12 cellular contexts compared by ENCODE assay signal in the genomic region with DNA sequence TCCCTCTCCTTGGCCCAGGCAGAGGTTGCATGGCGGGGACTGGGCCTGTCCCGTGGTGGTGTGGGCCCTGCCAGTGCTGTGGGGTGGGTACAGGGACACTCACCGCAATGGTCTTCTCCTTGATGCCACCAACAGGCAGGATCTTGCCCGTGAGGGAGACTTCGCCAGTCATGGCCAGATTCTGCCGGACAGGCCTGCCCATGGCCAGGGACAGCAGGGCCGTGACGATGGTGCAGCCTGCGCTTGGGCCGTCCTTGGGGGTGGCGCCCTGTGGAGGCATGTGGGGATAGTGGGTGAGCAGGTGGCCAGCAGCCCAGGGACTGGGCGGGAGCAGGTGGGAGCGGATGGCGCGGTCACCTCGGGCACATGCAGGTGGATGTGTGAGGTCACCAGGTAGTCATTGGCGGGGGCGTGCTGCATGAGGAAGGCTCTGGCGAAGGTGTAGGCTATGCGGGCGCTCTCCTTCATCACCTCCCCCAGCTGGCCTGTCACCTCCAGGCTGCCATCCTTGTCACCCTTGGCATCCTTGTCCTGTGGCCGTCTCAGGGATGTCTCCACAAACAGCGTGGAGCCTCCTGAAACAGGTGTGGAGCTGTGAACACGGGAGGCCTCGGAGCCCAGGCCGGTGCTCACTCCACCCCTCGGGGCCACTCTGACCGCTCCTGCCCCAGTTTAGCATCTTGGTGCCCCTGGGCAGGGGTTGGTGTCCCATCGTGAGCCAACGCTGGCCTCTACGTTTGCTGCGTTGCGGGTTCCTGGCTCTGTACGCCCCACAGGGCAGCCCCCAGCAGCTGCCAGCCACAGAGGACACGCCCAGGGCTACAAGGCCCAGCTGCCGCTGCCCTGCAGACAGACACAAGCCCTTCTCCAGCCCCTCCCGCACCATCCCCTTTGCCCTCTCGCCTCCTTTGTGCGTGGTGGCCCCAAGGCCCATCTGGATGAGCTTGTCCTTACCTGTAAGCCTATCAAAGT. TPM values are rescaled to one million over a fixed set of nuclear protein-coding genes. Genes with fewer than 3 reads are reported as not detected.
DNase-seq lines count a peak whose midpoint lies in the region; ATAC-seq and TF ChIP-seq lines count a peak whose summit lies in the region.
"Had no signal": no experiment of that assay in that cellular context is flagged by ENCODE, and none has a peak within 500 bp of the region (broad histone marks: within the 10 kb centered on the region; RNA-seq: fewer than 3 reads in every experiment).

No MANE protein-coding gene starts in this region.

- intact Hi-C loops in transverse colon (cut with DNase I; ENCODE audit: low total_unique reads) = no loop called here

- H3F3A ChIP-seq in DOHH2 (ENCODE audit: control insufficient read depth, insufficient read depth) = peaks cover 25% of the 10 kb centered on the region

- H3K27ac Mint-ChIP-seq in HFFc6 = no peak overlapping the region
- peak overlapping the region; percentile 96 to 99 for H3K27ac Mint-ChIP-seq in activated naive CD4-positive, alpha-beta T cell treated with anti-CD3 and anti-CD28 coated beads, Interleukin-2, amount 50 U/mL, for 72 hours

- H3K4me1 ChIP-seq in DOHH2 (ENCODE audit: control insufficient read depth, low read length) (peaks cover 19% of the 10 kb centered on the region), osteoblast (ENCODE audit: insufficient read depth, low read length) (peaks cover 9% of the 10 kb centered on the region), transverse colon (peaks cover 0 to 28% (median 16%) of the 10 kb centered on the region in 4 donors)

- DNase-seq in HFFc6 (no peak), osteoblast (ENCODE audit: insufficient read length, low spot score, missing footprints) (peak; percentile 65), NCI-H2081 (lab: John Stamatoyannopoulos, UW) (no peak), kidney tubule cell (ENCODE audit: low spot score) (no peak), transverse colon (no peak)
- DNase-seq in activated naive CD4-positive, alpha-beta T cell treated with anti-CD3 and anti-CD28 coated beads, Interleukin-2, amount 50 U/mL, for 72 hours (ENCODE audit: low spot score in 2 of 2) = peak in 1 of 2 donors; percentile 25
- DNase-seq: amniotic stem cell, NCI-H2171, T-helper 2 cell had no signal

- no peak overlapping the region for H3K4me3 ChIP-seq in DOHH2 (ENCODE audit: low read length)
- H3K4me3 ChIP-seq in osteoblast (ENCODE audit: insufficient read depth, low read length) = no peak overlapping the region
- H3K4me3 ChIP-seq in transverse colon = no peak overlapping the region

- TF ChIP-seq CTCF in DOHH2 (IDR thresholded peaks at IDR 0.05; ENCODE audit: low read depth, low read length, poor library complexity, severe bottlenecking) (no peak), HFFc6 (IDR thresholded peaks at IDR 0.05) (no peak), osteoblast (IDR thresholded peaks at IDR 0.05; ENCODE audit: extremely low read depth, low read depth, low read length) (no peak), transverse colon (IDR thresholded peaks at IDR 0.05) (no peak)

- peaks cover 24% of the 10 kb centered on the region for H3K27me3 Mint-ChIP-seq in HFFc6 (ENCODE audit: insufficient read depth)

- no peak for TF ChIP-seq EP300 in transverse colon (IDR thresholded peaks at IDR 0.05; ENCODE audit: low read depth)

- H2AFZ ChIP-seq in osteoblast (ENCODE audit: low read length) = no peak overlapping the region

- H3K4me2 ChIP-seq in DOHH2 (ENCODE audit: low read length) (peak overlapping the region; percentile 68; the same call in 1 of the 2 replicates), osteoblast (ENCODE audit: insufficient read depth, low read length) (no peak overlapping the region)

- H3K4me1 Mint-ChIP-seq in HFFc6 (ENCODE audit: low read depth) = peaks cover 16% of the 10 kb centered on the region

- H3K4me3 Mint-ChIP-seq in HFFc6 = peak overlapping the region; percentile 15; the same call in 1 of the 2 replicates

- no peaks in the 10 kb centered on the region for H3K9me3 Mint-ChIP-seq in HFFc6
- no peaks in the 10 kb centered on the region for H3K9me3 Mint-ChIP-seq in activated naive CD4-positive, alpha-beta T cell treated with anti-CD3 and anti-CD28 coated beads, Interleukin-2, amount 50 U/mL, for 72 hours

- H3K27ac ChIP-seq in DOHH2 (ENCODE audit: low read depth, low read length) = no peak overlapping the region
- H3K27ac ChIP-seq in osteoblast (ENCODE audit: low read depth, low read length) = no peak overlapping the region
- no peak overlapping the region for H3K27ac ChIP-seq in transverse colon

- H3K36me3 ChIP-seq in DOHH2 (ENCODE audit: control insufficient read depth, low read length) (peaks cover 77% of the 10 kb centered on the region), osteoblast (ENCODE audit: insufficient read depth, low read length) (peaks cover 60% of the 10 kb centered on the region), transverse colon (peaks cover 0 to 31% (median 6%) of the 10 kb centered on the region in 4 donors)

- H3K9me3 ChIP-seq in DOHH2 (ENCODE audit: control insufficient read depth, insufficient read depth, low read length) (no peaks in the 10 kb centered on the region), osteoblast (ENCODE audit: low read depth, low read length) (no peaks in the 10 kb centered on the region), transverse colon (no peaks in the 10 kb centered on the region)

- H3K9me2 ChIP-seq in DOHH2 (replicated peaks; ENCODE audit: control insufficient read depth, low read length) = no peaks in the 10 kb centered on the region

- no peaks in the 10 kb centered on the region for H3K27me3 ChIP-seq in DOHH2 (ENCODE audit: control insufficient read depth, low read length)
- no peaks in the 10 kb centered on the region for H3K27me3 ChIP-seq in osteoblast (ENCODE audit: insufficient read depth, low read length)
- H3K27me3 ChIP-seq in transverse colon = no peaks in the 10 kb centered on the region

- H3K36me3 Mint-ChIP-seq in HFFc6 (ENCODE audit: low read depth) = peaks cover 27% of the 10 kb centered on the region
- peaks cover 19 to 27% of the 10 kb centered on the region in 2 donors for H3K36me3 Mint-ChIP-seq in activated naive CD4-positive, alpha-beta T cell treated with anti-CD3 and anti-CD28 coated beads, Interleukin-2, amount 50 U/mL, for 72 hours

- in situ Hi-C loops in transverse colon (cut with MboI; ENCODE audit: low pct_ligation_motif_present in 1 of 4, low pct_unique_long_range_greater_than_20kb in 1 of 4, low sequenced_read_pairs in 3 of 4) = no loop called here

- WGBS in transverse colon (ENCODE audit: low coverage in 1 of 2), 2 donors = 79% methylated on average over 37 of the region's 39 CpGs; no CpG with 5 or more reads in 1 of the 2 donors

- no peak for TF ChIP-seq POLR2A in transverse colon (IDR thresholded peaks at IDR 0.05)

- H4K20me1 ChIP-seq in DOHH2 (ENCODE audit: control insufficient read depth, insufficient read depth, low read depth, low read length) (peaks cover 11% of the 10 kb centered on the region), osteoblast (ENCODE audit: insufficient read depth, low read length) (peaks cover 67% of the 10 kb centered on the region)

- no peak for ATAC-seq in activated naive CD4-positive, alpha-beta T cell treated with anti-CD3 and anti-CD28 coated beads, Interleukin-2, amount 50 U/mL, for 72 hours

- H3K79me2 ChIP-seq in DOHH2 (ENCODE audit: control insufficient read depth, low read length) (peaks cover 47% of the 10 kb centered on the region), osteoblast (ENCODE audit: insufficient read depth, low read length) (peaks cover 71% of the 10 kb centered on the region)

RNA-seq across cellular contexts. Expression of a gene that starts 3.4 kb away (rescaled TPM):
- 100 to 1,000 TPM; 712 to 903 (median 850) TPM for total RNA-seq in HFFc6 (2021; fragmentation: NEBNext Ultra II Directional; extraction: Animal tissue kit (Norgen Biotek cat#: 25700))
- total RNA-seq in activated naive CD4-positive, alpha-beta T cell treated with anti-CD3 and anti-CD28 coated beads, Interleukin-2, amount 50 U/mL, for 72 hours = 1,000 to 10,000 TPM; 1,044 to 1,174 TPM
- total RNA-seq in osteoblast (228 and 257 TPM in 2 replicates), transverse colon (100 to 1,000 TPM in 3 of 4 donors, 10 to 100 TPM in 1; 87.9 to 636 (median 329) TPM)

RNA-seq across cellular contexts. Expression of a gene that starts 12.7 kb away (rescaled TPM):
- 1 to 10 TPM; 3.5 to 9.1 (median 4.5) TPM for total RNA-seq in HFFc6 (2021; fragmentation: NEBNext Ultra II Directional; extraction: Animal tissue kit (Norgen Biotek cat#: 25700))
- 1 to 10 TPM; 3.2 to 5.2 TPM for total RNA-seq in activated naive CD4-positive, alpha-beta T cell treated with anti-CD3 and anti-CD28 coated beads, Interleukin-2, amount 50 U/mL, for 72 hours
- total RNA-seq in osteoblast (12.1 and 14.8 TPM in 2 replicates), transverse colon (10 to 100 TPM; 10.8 to 30.1 (median 16.6) TPM)

RNA-seq across cellular contexts. Expression of a gene that starts 13.2 kb away (rescaled TPM):
- 10 to 100 TPM; 77.9 to 91.6 (median 80.1) TPM for total RNA-seq in HFFc6 (2021; fragmentation: NEBNext Ultra II Directional; extraction: Animal tissue kit (Norgen Biotek cat#: 25700))
- 10 to 100 TPM; 32.0 to 47.2 TPM for total RNA-seq in activated naive CD4-positive, alpha-beta T cell treated with anti-CD3 and anti-CD28 coated beads, Interleukin-2, amount 50 U/mL, for 72 hours
- total RNA-seq in osteoblast (21.0 and 25.9 TPM in 2 replicates), transverse colon (10 to 100 TPM; 30.3 to 73.5 (median 52.6) TPM)

RNA-seq across cellular contexts. Expression of a gene that starts 26.5 kb away (rescaled TPM):
- 10 to 100 TPM; 67.9 to 86.0 (median 72.9) TPM for total RNA-seq in HFFc6 (2021; fragmentation: NEBNext Ultra II Directional; extraction: Animal tissue kit (Norgen Biotek cat#: 25700))
- total RNA-seq in activated naive CD4-positive, alpha-beta T cell treated with anti-CD3 and anti-CD28 coated beads, Interleukin-2, amount 50 U/mL, for 72 hours = 100 to 1,000 TPM; 178 to 359 TPM
- total RNA-seq in osteoblast = 130 and 163 TPM in 2 replicates
- 100 to 1,000 TPM in 1 of 4 donors, 10 to 100 TPM in 3; 28.7 to 164 (median 39.8) TPM for total RNA-seq in transverse colon

RNA-seq across cellular contexts. Expression of a gene that starts 27.0 kb away (rescaled TPM):
- not detected for total RNA-seq in HFFc6 (2021; fragmentation: NEBNext Ultra II Directional; extraction: Animal tissue kit (Norgen Biotek cat#: 25700))
- not detected for total RNA-seq in activated naive CD4-positive, alpha-beta T cell treated with anti-CD3 and anti-CD28 coated beads, Interleukin-2, amount 50 U/mL, for 72 hours
- total RNA-seq in osteoblast (under 0.01 TPM in 2 replicates), transverse colon (not detected)
- total RNA-seq: skeletal muscle tissue, subcutaneous adipose tissue had no signal
